Comparison of ENCODE assay signal across 10 cellular contexts in genomic region chr16:89096042-89096717, GRCh38. TPM values are rescaled to one million over a fixed set of nuclear protein-coding genes. Genes with fewer than 3 reads are reported as not detected.
DNase-seq lines count a peak whose midpoint lies in the region; ATAC-seq, FAIRE-seq and TF ChIP-seq lines count a peak whose summit lies in the region.
"Had no signal": no experiment of that assay in that cellular context is flagged by ENCODE, and none has a peak within 500 bp of the region (broad histone marks: within the 10 kb centered on the region; RNA-seq: fewer than 3 reads in every experiment).

No MANE protein-coding gene starts in this region.

- no peaks in the 10 kb centered on the region for H3K9me3 ChIP-seq in OCI-LY7 (ENCODE audit: low read length)
- H3K9me3 ChIP-seq in spleen = no peaks in the 10 kb centered on the region

- no TSS peak for BruUV-seq in OCI-LY7 (replicated peaks; lab: Mats Ljungman, UMichigan)

- H3K4me1 ChIP-seq in OCI-LY7 (ENCODE audit: insufficient read depth, low read length, poor library complexity, severe bottlenecking) (peaks cover 58% of the 10 kb centered on the region), spleen (peaks cover 46 to 95% (median 81%) of the 10 kb centered on the region in 6 donors)

- peaks cover 70% of the 10 kb centered on the region for H3K4me1 Mint-ChIP-seq in activated T-cell treated with anti-CD3 and anti-CD28 coated beads, Interleukin-2, amount 50 U/mL, for 72 hours (ENCODE audit: low read depth)
- peaks cover 54% of the 10 kb centered on the region for H3K4me1 Mint-ChIP-seq in central memory CD8-positive, alpha-beta T cell

- H3K27me3 ChIP-seq in spleen (replicated peaks in 1 of 7) = peaks cover 0 to 10% (median 0%) of the 10 kb centered on the region in 7 donors
- H3K27me3 ChIP-seq: brain microvascular endothelial cell had no signal

- peaks cover 62% of the 10 kb centered on the region for H3K79me2 ChIP-seq in OCI-LY7 (ENCODE audit: insufficient read depth, low read depth, low read length)

- FAIRE-seq in HTR-8/SVneo (lab: Jason Lieb, UNC) = no peak

- no peak overlapping the region for H2AFZ ChIP-seq in OCI-LY7 (ENCODE audit: low read length)

- TF ChIP-seq POLR2A in spleen (IDR thresholded peaks at IDR 0.05) = no peak

- CTCF ChIA-PET in OCI-LY7 (lab: Charles Lee; ENCODE audit: unreplicated experiment) = no interaction called here

- H3K9me2 ChIP-seq in OCI-LY7 (ENCODE audit: insufficient read depth, low read length) = no peaks in the 10 kb centered on the region

- peak overlapping the region; percentile 99 for H3K4me3 ChIP-seq in OCI-LY7 (ENCODE audit: low read depth, low read length, poor library complexity, severe bottlenecking)
- peak overlapping the region in 1 of 8 donors; percentile 93 for H3K4me3 ChIP-seq in spleen

- peak overlapping the region; percentile 98 for H3K27ac ChIP-seq in OCI-LY7 (ENCODE audit: low read depth, low read length, poor library complexity, severe bottlenecking)
- peak overlapping the region in 5 of 8 donors; percentile 29 to 91 (median 85) for H3K27ac ChIP-seq in spleen
- H3K27ac ChIP-seq: brain microvascular endothelial cell had no signal

- H3K36me3 Mint-ChIP-seq in activated T-cell treated with anti-CD3 and anti-CD28 coated beads, Interleukin-2, amount 50 U/mL, for 72 hours (ENCODE audit: insufficient read depth in 2 of 2) = peaks cover 4 to 10% of the 10 kb centered on the region in 2 donors
- H3K36me3 Mint-ChIP-seq in central memory CD8-positive, alpha-beta T cell (ENCODE audit: insufficient read depth) = peaks cover 16% of the 10 kb centered on the region

- H3K4me3 Mint-ChIP-seq in activated T-cell treated with anti-CD3 and anti-CD28 coated beads, Interleukin-2, amount 50 U/mL, for 72 hours = peak overlapping the region; percentile 86 to 100
- peak overlapping the region; percentile 92 for H3K4me3 Mint-ChIP-seq in central memory CD8-positive, alpha-beta T cell

- no peaks in the 10 kb centered on the region for H3K27me3 Mint-ChIP-seq in activated T-cell treated with anti-CD3 and anti-CD28 coated beads, Interleukin-2, amount 50 U/mL, for 72 hours (ENCODE audit: low read depth)
- H3K27me3 Mint-ChIP-seq in central memory CD8-positive, alpha-beta T cell = peaks cover 2% of the 10 kb centered on the region

- DNase-seq in activated T-cell treated with anti-CD3 and anti-CD28 coated beads, Interleukin-2, amount 50 U/mL, for 72 hours = no peak
- DNase-seq in activated T-cell treated with anti-CD3 and anti-CD28 coated beads, Interleukin-2, amount 50 U/mL, for 48 hours = no peak
- peak; percentile 38 for DNase-seq in OCI-LY7 (ENCODE audit: low spot score)
- no peak for DNase-seq in central memory CD8-positive, alpha-beta T cell (ENCODE audit: low spot score in 2 of 2)
- DNase-seq in spleen = no peak
- DNase-seq in left lobe of liver (ENCODE audit: low spot score) = no peak
- DNase-seq in HTR-8/SVneo (ENCODE audit: insufficient read length, low spot score) = no peak
- DNase-seq: brain microvascular endothelial cell, NCI-H446 had no signal

- no peak for ATAC-seq in activated T-cell treated with anti-CD3 and anti-CD28 coated beads, Interleukin-2, amount 50 U/mL, for 72 hours (replicated peaks in 1 of 2)
- ATAC-seq in central memory CD8-positive, alpha-beta T cell (replicated peaks; ENCODE audit: extremely low read depth, poor library complexity, severe bottlenecking) = no peak
- ATAC-seq in HG02884 (IDR thresholded peaks at IDR 0.05; ENCODE audit: unreplicated experiment) (no peak), left lobe of liver (no peak)

- intact Hi-C loops in OCI-LY7 (cut with micrococcal nuclease; ENCODE audit: unreplicated experiment) (loop anchor here (5.0 to 10.0 kb wide), 3 partner anchors 71 to 281 kb away; partner anchors contain the start of gene APRT), spleen (cut with DNase I; ENCODE audit: low total_unique reads) (no loop called here)

- no peaks in the 10 kb centered on the region for H4K20me1 ChIP-seq in OCI-LY7 (ENCODE audit: insufficient read depth, low read length)

- POLR2A ChIA-PET in OCI-LY7 (lab: Charles Lee) = interaction anchor here (0.5 to 2.0 kb wide), 2 partner anchors 28 to 118 kb away, joined by 3 to 9 read pairs; no protein-coding TSS in a partner anchor

- 83 to 89% (median 88%) methylated on average over 12 to 20 of the region's 20 CpGs for WGBS in spleen, 5 donors

- peak overlapping the region; percentile 95 for H3K4me2 ChIP-seq in OCI-LY7 (ENCODE audit: low read length)

- H3K36me3 ChIP-seq in OCI-LY7 (ENCODE audit: insufficient read depth, low read length) (peaks cover 51% of the 10 kb centered on the region), spleen (peaks cover 0 to 38% (median 7%) of the 10 kb centered on the region in 6 donors)

- peak overlapping the region; percentile 95 for H3K27ac Mint-ChIP-seq in activated T-cell treated with anti-CD3 and anti-CD28 coated beads, Interleukin-2, amount 50 U/mL, for 72 hours
- H3K27ac Mint-ChIP-seq in central memory CD8-positive, alpha-beta T cell (ENCODE audit: low read depth) = peak overlapping the region; percentile 95

- H3K9me3 Mint-ChIP-seq in activated T-cell treated with anti-CD3 and anti-CD28 coated beads, Interleukin-2, amount 50 U/mL, for 72 hours = no peaks in the 10 kb centered on the region
- no peaks in the 10 kb centered on the region for H3K9me3 Mint-ChIP-seq in central memory CD8-positive, alpha-beta T cell

- TF ChIP-seq CTCF in OCI-LY7 (conservative IDR thresholded peaks at IDR 0.05; ENCODE audit: low read length) = no peak
- TF ChIP-seq CTCF in spleen (IDR thresholded peaks at IDR 0.05 in 8 of 11, conservative IDR thresholded peaks at IDR 0.05 in 3 of 11) = no peak

RNA-seq across cellular contexts. Expression of gene ACSF3, which starts 2.5 kb away (rescaled TPM):
- 10 to 100 TPM; 50.6 to 66.7 TPM for total RNA-seq in activated T-cell treated with anti-CD3 and anti-CD28 coated beads, Interleukin-2, amount 50 U/mL, for 72 hours
- total RNA-seq in OCI-LY7 (2014; rRNA removed; shearing (Covaris generic)) = 97.9 and 112 TPM in 2 replicates
- total RNA-seq in OCI-LY7 (2022) (143 and 149 TPM in 2 replicates), spleen (10 to 100 TPM; 39.9 to 68.1 (median 50.0) TPM), left lobe of liver (25.5 TPM)
- 10 to 100 TPM; 35.4 to 50.2 (median 45.9) TPM for polyA plus RNA-seq in spleen
